ENCODE assay signal across 8 cellular contexts in genomic region chr22:22168190-22168940, GRCh38.
DNase-seq lines count a peak whose midpoint lies in the region; ATAC-seq lines count a peak whose summit lies in the region.

No MANE protein-coding gene starts in this region.

- H3K36me3 ChIP-seq in iPS-20b (ENCODE audit: insufficient read depth, low read depth, low read length) = no peaks in the 10 kb centered on the region

- CTCF ChIA-PET in T-cell (lab: Charles Lee) = interaction anchor here (0.6 to 1.3 kb wide), 2 partner anchors 33 to 71 kb away, joined by 3 read pairs; no protein-coding TSS in a partner anchor

- no peak overlapping the region for H3K27ac ChIP-seq in iPS-20b (ENCODE audit: low read length)

- H3K9me3 ChIP-seq in iPS-20b (ENCODE audit: insufficient read depth, low read depth, low read length) = no peaks in the 10 kb centered on the region

- H3K4me3 ChIP-seq in iPS-20b (ENCODE audit: low read length) = peak overlapping the region; percentile 16; the same call in 1 of the 2 replicates

- H3K4me1 ChIP-seq in iPS-20b (ENCODE audit: insufficient read depth, low read length) = no peaks in the 10 kb centered on the region

- ATAC-seq in GM21381 (IDR thresholded peaks at IDR 0.05; ENCODE audit: unreplicated experiment) (peak; percentile 35), T-cell (replicated peaks in 1 of 4) (peak; percentile 37 to 66 (median 53)), GM21717 (IDR thresholded peaks at IDR 0.05; ENCODE audit: unreplicated experiment) (no peak)

- POLR2A ChIA-PET in T-cell (lab: Charles Lee) = no interaction called here

- H3K27me3 Mint-ChIP-seq in T-cell = peaks cover 4 to 14% of the 10 kb centered on the region in 2 donors

- H3K4me1 Mint-ChIP-seq in T-cell = peaks cover 22 to 31% (median 29%) of the 10 kb centered on the region in 3 donors

- peak overlapping the region; percentile 82 to 87 for H3K27ac Mint-ChIP-seq in T-cell

- H3K9ac ChIP-seq in iPS-20b (ENCODE audit: low read depth, low read length) = no peak overlapping the region

- H3K4me3 Mint-ChIP-seq in T-cell = peak overlapping the region; percentile 71 to 76 (median 71)

- DNase-seq in DMS53 (lab: John Stamatoyannopoulos, UW) = peak; percentile 86
- DNase-seq in LHCN-M2 (ENCODE audit: low read depth) = peak; percentile 62
- peak in 2 of 34 experiments; percentile 5 to 20 for DNase-seq in T-cell
- no peak for DNase-seq in HK-2 (ENCODE audit: unreplicated experiment)
- no peak for DNase-seq in dedifferentiated amniotic fluid mesenchymal stem cell (ENCODE audit: extremely low spot score)

- no peaks in the 10 kb centered on the region for H3K9me3 Mint-ChIP-seq in T-cell

- peaks cover 95% of the 10 kb centered on the region for H3K27me3 ChIP-seq in iPS-20b (ENCODE audit: insufficient read depth, low read length)

- no peaks in the 10 kb centered on the region for H3K36me3 Mint-ChIP-seq in T-cell

Comparison
In these comparisons a context has a peak if more than half of its experiments do, and no peak if none do; other contexts are left out.
1. DNase-seq: peak in DMS53 (single experiment) and LHCN-M2 (single experiment); none in HK-2 (single experiment) and dedifferentiated amniotic fluid mesenchymal stem cell (single experiment).